ENCODE assay signal across 8 cellular contexts in the genomic region with DNA sequence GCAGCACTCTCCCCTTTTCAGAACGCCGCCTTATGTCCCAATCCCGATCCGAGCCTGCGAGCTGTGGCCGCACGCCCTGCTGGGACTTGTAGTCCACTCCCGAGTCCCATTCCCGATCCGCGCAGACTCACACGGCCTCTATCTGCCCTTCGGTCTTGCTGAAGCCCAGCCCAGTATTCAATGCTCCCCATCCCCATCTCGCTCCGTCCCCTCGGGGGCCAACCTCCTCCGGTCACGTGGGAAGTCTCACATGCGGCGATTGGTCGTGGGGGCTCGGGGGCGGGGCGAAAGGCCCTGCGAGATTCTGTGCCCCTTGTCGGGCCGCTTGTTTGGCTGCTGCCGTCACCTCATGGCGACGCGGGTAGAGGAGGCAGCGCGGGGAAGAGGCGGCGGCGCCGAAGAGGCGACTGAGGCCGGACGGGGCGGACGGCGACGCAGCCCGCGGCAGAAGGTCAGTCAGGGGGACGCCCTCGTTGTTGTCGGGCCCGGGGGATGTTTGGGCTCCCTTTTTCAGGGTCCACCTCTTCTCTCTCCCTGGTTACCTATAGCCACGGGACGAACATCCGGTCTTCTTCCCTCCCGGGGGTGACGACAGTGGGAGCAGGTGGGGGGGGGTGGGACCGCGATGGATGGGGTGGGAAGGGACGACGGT. TPM values are rescaled to one million over a fixed set of nuclear protein-coding genes. Genes with fewer than 3 reads are reported as not detected.
DNase-seq lines count a peak whose midpoint lies in the region; ATAC-seq and TF ChIP-seq lines count a peak whose summit lies in the region.

A gene (plus strand): TSS at position 328 of the 652 bp plus-strand sequence. CDS start 22 bp downstream, at position 350.

- no peaks in the 10 kb centered on the region for H4K20me1 ChIP-seq in SU-DHL-6 (ENCODE audit: low read depth, low read length)
- H4K20me1 ChIP-seq in osteoblast (ENCODE audit: insufficient read depth, low read length): peaks cover 11% of the 10 kb centered on the region

- peak within 1 kb of the TSS; percentile 69 for H3K9ac ChIP-seq in SU-DHL-6 (ENCODE audit: low read length)

- ATAC-seq in HG02678 (IDR thresholded peaks at IDR 0.05; ENCODE audit: unreplicated experiment): peak; percentile 99
- ATAC-seq in activated naive CD8-positive, alpha-beta T cell treated with anti-CD3 and anti-CD28 coated beads, Interleukin-2, amount 10 ng/mL, durations not matched to agents 7 days and 5 days (ENCODE audit: low read depth): peak; percentile 99

- H3K4me3 ChIP-seq in SU-DHL-6 (ENCODE audit: insufficient read depth, low read length, poor library complexity, severe bottlenecking) (peak within 1 kb of the TSS; percentile 82), osteoblast (ENCODE audit: insufficient read depth, low read length) (peak within 1 kb of the TSS; percentile 87), thymus (ENCODE audit: low read length) (peak within 1 kb of the TSS; percentile 71)

- peak within 1 kb of the TSS; percentile 92 for H3K27ac Mint-ChIP-seq in activated naive CD8-positive, alpha-beta T cell treated with anti-CD3 and anti-CD28 coated beads, Interleukin-2, amount 10 ng/mL, durations not matched to agents 7 days and 5 days
- peak within 1 kb of the TSS; percentile 88 for H3K27ac Mint-ChIP-seq in glutamatergic neuron (ENCODE audit: unreplicated experiment)

- TF ChIP-seq CTCF in SU-DHL-6 (IDR thresholded peaks at IDR 0.05; ENCODE audit: insufficient read depth, low read length, poor library complexity, severe bottlenecking) (no peak), glutamatergic neuron (IDR thresholded peaks at IDR 0.05; ENCODE audit: partially characterized antibody, unreplicated experiment) (no peak), osteoblast (IDR thresholded peaks at IDR 0.05; ENCODE audit: extremely low read depth, low read depth, low read length) (no peak)

- H3K4me3 Mint-ChIP-seq in activated naive CD8-positive, alpha-beta T cell treated with anti-CD3 and anti-CD28 coated beads, Interleukin-2, amount 10 ng/mL, durations not matched to agents 7 days and 5 days: peak within 1 kb of the TSS; percentile 99
- H3K4me3 Mint-ChIP-seq in glutamatergic neuron (ENCODE audit: unreplicated experiment): peak within 1 kb of the TSS; percentile 96

- peak; percentile 82 for TF ChIP-seq POLR2A in GM10847 (IDR thresholded peaks at IDR 0.05; ENCODE audit: extremely low read depth, insufficient read length)

- H3K9me3 ChIP-seq in SU-DHL-6 (ENCODE audit: insufficient read depth, low read length): no peaks in the 10 kb centered on the region
- H3K9me3 ChIP-seq in osteoblast (ENCODE audit: low read depth, low read length): no peaks in the 10 kb centered on the region
- no peaks in the 10 kb centered on the region for H3K9me3 ChIP-seq in thymus (ENCODE audit: control insufficient read depth)

- no peaks in the 10 kb centered on the region for H3F3A ChIP-seq in SU-DHL-6 (ENCODE audit: insufficient read depth)

- peaks cover 13% of the 10 kb centered on the region for H3K4me1 Mint-ChIP-seq in activated naive CD8-positive, alpha-beta T cell treated with anti-CD3 and anti-CD28 coated beads, Interleukin-2, amount 10 ng/mL, durations not matched to agents 7 days and 5 days
- peaks cover 3% of the 10 kb centered on the region for H3K4me1 Mint-ChIP-seq in glutamatergic neuron (ENCODE audit: low read depth, unreplicated experiment)

- peak; percentile 92 for DNase-seq in NCI-H128 (lab: John Stamatoyannopoulos, UW; ENCODE audit: unreplicated experiment)
- peak; percentile 88 for DNase-seq in activated naive CD8-positive, alpha-beta T cell treated with anti-CD3 and anti-CD28 coated beads, Interleukin-2, amount 10 ng/mL, durations not matched to agents 7 days and 5 days
- DNase-seq in glutamatergic neuron: peak; percentile 93
- DNase-seq in osteoblast (ENCODE audit: insufficient read length, low spot score, missing footprints): peak; percentile 99

- peaks cover 46% of the 10 kb centered on the region for H3K79me2 ChIP-seq in SU-DHL-6 (ENCODE audit: insufficient read depth, low read length)
- H3K79me2 ChIP-seq in osteoblast (ENCODE audit: insufficient read depth, low read length): peaks cover 41% of the 10 kb centered on the region

- no peaks in the 10 kb centered on the region for H3K27me3 Mint-ChIP-seq in activated naive CD8-positive, alpha-beta T cell treated with anti-CD3 and anti-CD28 coated beads, Interleukin-2, amount 10 ng/mL, durations not matched to agents 7 days and 5 days
- peaks cover 3% of the 10 kb centered on the region for H3K27me3 Mint-ChIP-seq in glutamatergic neuron (ENCODE audit: unreplicated experiment)

- H3K27ac ChIP-seq in SU-DHL-6 (ENCODE audit: low read depth, low read length): peak within 1 kb of the TSS; percentile 48
- peak within 1 kb of the TSS; percentile 69 for H3K27ac ChIP-seq in osteoblast (ENCODE audit: low read depth, low read length)
- peak within 1 kb of the TSS; percentile 77 for H3K27ac ChIP-seq in thymus (ENCODE audit: low read depth)

- peak within 1 kb of the TSS; percentile 62 for H2AFZ ChIP-seq in SU-DHL-6 (ENCODE audit: low read depth, low read length, severe bottlenecking)
- H2AFZ ChIP-seq in osteoblast (ENCODE audit: low read length): peak within 1 kb of the TSS; percentile 96

- H3K36me3 Mint-ChIP-seq in activated naive CD8-positive, alpha-beta T cell treated with anti-CD3 and anti-CD28 coated beads, Interleukin-2, amount 10 ng/mL, durations not matched to agents 7 days and 5 days: peaks cover 2% of the 10 kb centered on the region
- H3K36me3 Mint-ChIP-seq in glutamatergic neuron (ENCODE audit: unreplicated experiment): no peaks in the 10 kb centered on the region

- no peaks in the 10 kb centered on the region for H3K27me3 ChIP-seq in SU-DHL-6 (ENCODE audit: low read length)
- H3K27me3 ChIP-seq in osteoblast (ENCODE audit: insufficient read depth, low read length): no peaks in the 10 kb centered on the region
- H3K27me3 ChIP-seq in thymus (ENCODE audit: control insufficient read depth, insufficient read depth): no peaks in the 10 kb centered on the region

- H3K4me1 ChIP-seq in osteoblast (ENCODE audit: insufficient read depth, low read length) (peaks cover 7% of the 10 kb centered on the region), thymus (ENCODE audit: control insufficient read depth, insufficient read depth, low read length) (no peaks in the 10 kb centered on the region)

- H3K9me2 ChIP-seq in SU-DHL-6 (replicated peaks; ENCODE audit: insufficient read depth, low read length): no peaks in the 10 kb centered on the region

- peak within 1 kb of the TSS; percentile 92 for H3K4me2 ChIP-seq in SU-DHL-6 (ENCODE audit: low read depth, low read length, poor library complexity, severe bottlenecking)
- peak within 1 kb of the TSS; percentile 93 for H3K4me2 ChIP-seq in osteoblast (ENCODE audit: insufficient read depth, low read length)

- WGBS in thymus: under 1% methylated on average over 58 of the region's 59 CpGs

- H3K9me3 Mint-ChIP-seq in activated naive CD8-positive, alpha-beta T cell treated with anti-CD3 and anti-CD28 coated beads, Interleukin-2, amount 10 ng/mL, durations not matched to agents 7 days and 5 days: no peaks in the 10 kb centered on the region
- peaks cover 1% of the 10 kb centered on the region for H3K9me3 Mint-ChIP-seq in glutamatergic neuron (ENCODE audit: unreplicated experiment)

- POLR2A ChIA-PET in activated naive CD8-positive, alpha-beta T cell treated with anti-CD3 and anti-CD28 coated beads, Interleukin-2, amount 10 ng/mL, durations not matched to agents 7 days and 5 days (lab: Charles Lee): interaction anchor here (1.3 kb wide), 1 partner anchor 65 kb away, joined by 3 read pairs; no protein-coding TSS in a partner anchor

- peaks cover 3% of the 10 kb centered on the region; the same call in 1 of the 2 replicates for H3K36me3 ChIP-seq in SU-DHL-6 (ENCODE audit: low read length)
- no peaks in the 10 kb centered on the region for H3K36me3 ChIP-seq in osteoblast (ENCODE audit: insufficient read depth, low read length)
- H3K36me3 ChIP-seq in thymus (ENCODE audit: control insufficient read depth, insufficient read depth): no peaks in the 10 kb centered on the region

RNA-seq across cellular contexts. Expression of the gene that starts here (rescaled TPM):
- 10 to 100 TPM; 10.7 to 13.2 TPM for total RNA-seq in activated naive CD8-positive, alpha-beta T cell treated with anti-CD3 and anti-CD28 coated beads, Interleukin-2, amount 10 ng/mL, durations not matched to agents 7 days and 5 days
- total RNA-seq in glutamatergic neuron (ENCODE audit: unreplicated experiment): 10.4 TPM
- 5.1 and 10.3 TPM in 2 replicates for total RNA-seq in osteoblast
- 12.6 TPM for polyA plus RNA-seq in thymus

Comparison
In these comparisons a context has a peak if more than half of its experiments do, and no peak if none do; other contexts are left out.
1. Peak in every context shown above with its lines: DNase-seq, ATAC-seq, H3K4me3 ChIP-seq and H3K27ac ChIP-seq.